ENCODE assay signal across 8 cellular contexts in the genomic region with DNA sequence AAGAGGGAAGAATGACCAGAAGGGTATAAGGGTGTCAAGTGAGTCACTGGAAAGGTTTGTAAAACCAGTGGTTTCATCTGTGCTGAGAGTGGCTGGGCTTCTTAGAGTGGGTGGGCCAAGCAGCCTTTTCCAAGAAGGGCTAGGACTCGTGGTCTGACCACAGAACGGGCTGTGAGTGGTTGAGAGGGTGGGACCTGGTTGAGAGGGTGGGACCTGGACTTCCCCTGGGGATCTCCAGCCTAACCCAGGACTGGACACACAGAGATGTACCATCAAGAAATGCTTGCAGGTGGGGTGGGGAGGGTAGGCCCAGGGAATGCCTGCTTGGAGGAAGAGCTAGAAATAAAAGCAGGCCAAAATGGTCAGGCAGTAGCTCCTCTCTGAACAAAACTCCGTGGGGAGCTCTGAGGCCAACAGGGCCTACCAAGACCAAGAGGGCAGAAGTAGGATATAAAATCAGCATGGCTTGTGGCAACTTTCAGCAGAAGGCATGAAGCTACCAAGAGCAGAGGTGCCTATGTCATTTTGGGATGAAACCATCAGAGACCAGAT.
DNase-seq lines count a peak whose midpoint lies in the region; ATAC-seq, FAIRE-seq and TF ChIP-seq lines count a peak whose summit lies in the region.

No MANE protein-coding gene starts in this region.

- no peak for TF ChIP-seq CTCF in GM13976 (IDR thresholded peaks at IDR 0.05; ENCODE audit: borderline replicate concordance, control extremely low read depth, extremely low read depth, insufficient read depth, missing control alignments)
- no peak for TF ChIP-seq CTCF in astrocyte (IDR thresholded peaks at IDR 0.05; ENCODE audit: insufficient read depth, low read depth, low read length)

- H2AFZ ChIP-seq in astrocyte (ENCODE audit: low read depth, low read length): no peak overlapping the region

- H3K9ac ChIP-seq in astrocyte (ENCODE audit: low read length): no peak overlapping the region

- DNase-seq in GM13976 (ENCODE audit: low spot score) (peak; percentile 74), M059J (ENCODE audit: low read depth) (peak; percentile 59), astrocyte (ENCODE audit: low read depth) (peak; percentile 91), dermis blood vessel endothelial cell (no peak), small intestine (no peak)
- peak; percentile 50 for DNase-seq in stimulated activated CD8-positive, alpha-beta memory T cell treated with anti-CD3 and anti-CD28 coated beads, Interleukin-12 subunit alpha, Interleukin-12 subunit beta, amount 100 ng/mL, for 24 hours (ENCODE audit: extremely low read depth)
- no peak for DNase-seq in effector memory CD4-positive, alpha-beta T cell

- H3K79me2 ChIP-seq in astrocyte (ENCODE audit: insufficient read depth, low read length): peaks cover 43% of the 10 kb centered on the region

- peak overlapping the region; percentile 74 for H3K27ac Mint-ChIP-seq in astrocyte (ENCODE audit: unreplicated experiment)

- FAIRE-seq in astrocyte (lab: Jason Lieb, UNC) (no peak), small intestine (lab: Jason Lieb, UNC) (no peak)

- H3K4me1 ChIP-seq in astrocyte (ENCODE audit: insufficient read depth, low read length) (peaks cover 5% of the 10 kb centered on the region), small intestine (ENCODE audit: control insufficient read depth in 2 of 2, insufficient read depth in 1 of 2, low read depth in 1 of 2, low read length in 1 of 2) (peaks cover 0 to 6% of the 10 kb centered on the region in 2 donors)
- H3K4me1 ChIP-seq in effector memory CD4-positive, alpha-beta T cell (ENCODE audit: control insufficient read depth, insufficient read depth, low read length, poor library complexity, severe bottlenecking): peaks cover 8% of the 10 kb centered on the region

- in situ Hi-C loops in GM13976 (cut with MboI; ENCODE audit: low sequenced_read_pairs, unreplicated experiment): no loop called here

- peaks cover 33% of the 10 kb centered on the region for H4K20me1 ChIP-seq in astrocyte (ENCODE audit: insufficient read depth, low read length)

- H3K27ac ChIP-seq in astrocyte (ENCODE audit: low read depth, low read length) (no peak overlapping the region), small intestine (ENCODE audit: low read depth in 1 of 2, low read length in 1 of 2) (peak overlapping the region in 1 of 2 donors; percentile 69)
- no peak overlapping the region for H3K27ac ChIP-seq in effector memory CD4-positive, alpha-beta T cell (ENCODE audit: insufficient read depth, low read length, poor library complexity, severe bottlenecking)

- H3K36me3 ChIP-seq in astrocyte (ENCODE audit: insufficient read depth, low read length): peaks cover 4% of the 10 kb centered on the region
- peaks cover 0 to 7% of the 10 kb centered on the region in 2 donors for H3K36me3 ChIP-seq in small intestine (ENCODE audit: control insufficient read depth in 2 of 2, insufficient read depth in 2 of 2, low read length in 2 of 2)
- H3K36me3 ChIP-seq in effector memory CD4-positive, alpha-beta T cell (ENCODE audit: control insufficient read depth, insufficient read depth, low read length): no peaks in the 10 kb centered on the region

- peak; percentile 98 for ATAC-seq in GM21717 (IDR thresholded peaks at IDR 0.05; ENCODE audit: unreplicated experiment)

- no peaks in the 10 kb centered on the region for H3K9me3 ChIP-seq in astrocyte (ENCODE audit: insufficient read depth, low read depth, low read length)
- no peaks in the 10 kb centered on the region for H3K9me3 ChIP-seq in small intestine (ENCODE audit: control insufficient read depth, low read depth)
- H3K9me3 ChIP-seq in effector memory CD4-positive, alpha-beta T cell (ENCODE audit: control insufficient read depth, low read length): no peaks in the 10 kb centered on the region

- H3K4me3 Mint-ChIP-seq in astrocyte (ENCODE audit: unreplicated experiment): no peak overlapping the region

- H3K4me2 ChIP-seq in astrocyte (ENCODE audit: low read length): peak overlapping the region; percentile 2

- H3K9me3 Mint-ChIP-seq in astrocyte (ENCODE audit: unreplicated experiment): no peaks in the 10 kb centered on the region

- 65 to 95% (median 70%) methylated on average over 3 of the region's 3 CpGs for WGBS in small intestine, 3 donors

- H3K4me3 ChIP-seq in astrocyte (ENCODE audit: insufficient read depth, low read depth, low read length) (no peak overlapping the region), small intestine (ENCODE audit: low read depth in 1 of 2, low read length in 2 of 2) (no peak overlapping the region)
- H3K4me3 ChIP-seq in effector memory CD4-positive, alpha-beta T cell (ENCODE audit: insufficient read depth, low read depth, low read length, poor library complexity, severe bottlenecking): no peak overlapping the region

- H3K4me1 Mint-ChIP-seq in astrocyte (ENCODE audit: low read depth, unreplicated experiment): peaks cover 14% of the 10 kb centered on the region

- H3K27me3 Mint-ChIP-seq in astrocyte (ENCODE audit: low read depth, unreplicated experiment): no peaks in the 10 kb centered on the region

- peaks cover 28% of the 10 kb centered on the region for H3K36me3 Mint-ChIP-seq in astrocyte (ENCODE audit: low read depth, unreplicated experiment)

- no peaks in the 10 kb centered on the region for H3K27me3 ChIP-seq in astrocyte (ENCODE audit: insufficient read depth, low read length)
- H3K27me3 ChIP-seq in small intestine (ENCODE audit: control insufficient read depth in 2 of 2, insufficient read depth in 2 of 2, low read length in 2 of 2): no peaks in the 10 kb centered on the region
- H3K27me3 ChIP-seq in effector memory CD4-positive, alpha-beta T cell (replicated peaks; ENCODE audit: control insufficient read depth, insufficient read depth, low read length, poor library complexity, severe bottlenecking): no peaks in the 10 kb centered on the region

Comparison
In these comparisons a context has a peak if more than half of its experiments do, and no peak if none do; other contexts are left out.
1. DNase-seq: peak in GM13976 (single experiment), M059J (single experiment), astrocyte (single experiment) and stimulated activated CD8-positive, alpha-beta memory T cell treated with anti-CD3 and anti-CD28 coated beads, Interleukin-12 subunit alpha, Interleukin-12 subunit beta, amount 100 ng/mL, for 24 hours (single experiment); none in dermis blood vessel endothelial cell (single experiment), small intestine (single experiment) and effector memory CD4-positive, alpha-beta T cell (0 of 3).